ENCODE assay signal across 27 cellular contexts in the genomic region with DNA sequence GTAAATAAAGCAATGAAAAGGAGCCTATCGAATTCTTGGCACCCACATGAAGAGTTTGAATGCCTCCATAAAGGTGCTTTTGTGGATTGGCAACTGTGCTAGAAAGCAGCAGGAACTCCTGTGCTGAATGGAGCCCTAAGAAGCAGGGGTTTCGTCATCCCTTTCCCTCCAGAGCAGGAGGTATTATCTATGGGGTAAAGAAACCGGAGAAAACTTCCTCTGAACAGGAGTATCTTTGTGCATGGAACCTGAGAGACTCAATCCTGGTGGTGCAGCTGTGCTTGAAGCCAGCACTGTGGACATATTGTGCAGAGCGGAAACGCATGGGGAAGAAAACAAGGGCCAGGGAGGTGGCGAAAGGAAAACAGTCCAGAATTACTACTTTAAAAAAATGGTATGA.
DNase-seq lines count a peak whose midpoint lies in the region; ATAC-seq and TF ChIP-seq lines count a peak whose summit lies in the region.
"Had no signal": no experiment of that assay in that cellular context is flagged by ENCODE, and none has a peak within 500 bp of the region (broad histone marks: within the 10 kb centered on the region; RNA-seq: fewer than 3 reads in every experiment).

No MANE protein-coding gene starts in this region.

- peaks cover 16% of the 10 kb centered on the region for H3K36me3 Mint-ChIP-seq in glutamatergic neuron (ENCODE audit: unreplicated experiment)
- peaks cover 14% of the 10 kb centered on the region for H3K36me3 Mint-ChIP-seq in osteocyte (ENCODE audit: unreplicated experiment)
- H3K36me3 Mint-ChIP-seq: naive thymus-derived CD8-positive, alpha-beta T cell had no signal

- no peaks in the 10 kb centered on the region for H3K27me3 ChIP-seq in stomach
- H3K27me3 ChIP-seq: ascending aorta, upper lobe of left lung had no signal

- TF ChIP-seq CTCF in glutamatergic neuron (IDR thresholded peaks at IDR 0.05; ENCODE audit: partially characterized antibody, unreplicated experiment) = no peak
- TF ChIP-seq CTCF in osteocyte (IDR thresholded peaks at IDR 0.05) = no peak
- TF ChIP-seq CTCF in stomach (IDR thresholded peaks at IDR 0.05) = no peak

- ATAC-seq in HG02970 (IDR thresholded peaks at IDR 0.05; ENCODE audit: low FRiP score, unreplicated experiment) = no peak
- ATAC-seq: activated CD8-positive, alpha-beta memory T cell treated with anti-CD3 and anti-CD28 coated beads, Interleukin-2, amount 10 ng/mL, durations not matched to agents 7 days and 5 days; activated naive CD4-positive, alpha-beta T cell treated with anti-CD3 and anti-CD28 coated beads, Interleukin-2, amount 50 U/mL, for 72 hours; left cardiac atrium; naive thymus-derived CD8-positive, alpha-beta T cell had no signal

- TF ChIP-seq POLR2A in stomach (IDR thresholded peaks at IDR 0.05) = no peak

- peak overlapping the region; percentile 35 for H3K27ac Mint-ChIP-seq in glutamatergic neuron (ENCODE audit: unreplicated experiment)
- peak overlapping the region; percentile 79 for H3K27ac Mint-ChIP-seq in osteocyte (ENCODE audit: unreplicated experiment)
- H3K27ac Mint-ChIP-seq: activated CD8-positive, alpha-beta memory T cell treated with anti-CD3 and anti-CD28 coated beads, Interleukin-2, amount 10 ng/mL, durations not matched to agents 7 days and 5 days; activated T-helper 1 cell treated with anti-CD3 and anti-CD28 coated beads, Interleukin-12 subunit alpha, Interleukin-12 subunit beta, Interleukin-2, Interleukin-4 antibody, amounts not matched to agents 30 ng/mL and 10 ng/mL and 1 ng/mL, durations not matched to agents 14 hours and 24 hours and 36 hours had no signal

- H3K27me3 Mint-ChIP-seq in glutamatergic neuron (ENCODE audit: unreplicated experiment) = no peaks in the 10 kb centered on the region
- H3K27me3 Mint-ChIP-seq in osteocyte (ENCODE audit: unreplicated experiment) = no peaks in the 10 kb centered on the region
- H3K27me3 Mint-ChIP-seq: naive thymus-derived CD8-positive, alpha-beta T cell had no signal

- DNase-seq in NCI-H2081 (lab: John Stamatoyannopoulos, UW) (peak; percentile 28 to 74), NCI-H2081 treated with DMSO at 0.1 percent for 48 hours (lab: John Stamatoyannopoulos, UW) (no peak), NCI-H69 (lab: John Stamatoyannopoulos, UW) (peak; percentile 66), glutamatergic neuron (no peak), osteocyte (ENCODE audit: extremely low spot score, unreplicated experiment) (no peak), NCI-H748 (lab: John Stamatoyannopoulos, UW; ENCODE audit: unreplicated experiment) (no peak), stomach (no peak)
- DNase-seq: activated CD4-positive, alpha-beta T cell treated with anti-CD3 and anti-CD28 coated beads for 48 hours; activated CD8-positive, alpha-beta memory T cell treated with anti-CD3 and anti-CD28 coated beads, Interleukin-2, amount 10 ng/mL, durations not matched to agents 7 days and 5 days; COR-L47; DMS79; Kasumi-1; left cardiac atrium; naive thymus-derived CD8-positive, alpha-beta T cell; NCI-H1092 treated with DMSO at 0.1 percent for 48 hours; NCI-H2171; NCI-H82; PC-9; posterior cingulate gyrus; SHP77 treated with DMSO at 0.1 percent for 48 hours; stimulated activated CD8-positive, alpha-beta memory T cell treated with anti-CD3 and anti-CD28 coated beads, Interleukin-4, amount 100 ng/mL, for 48 hours; upper lobe of left lung had no signal

- peaks cover 0 to 19% (median 4%) of the 10 kb centered on the region in 4 donors for H3K36me3 ChIP-seq in stomach
- H3K36me3 ChIP-seq: ascending aorta had no signal

- no peak for TF ChIP-seq EP300 in stomach (IDR thresholded peaks at IDR 0.05)

- WGBS in stomach, 5 donors = 60 to 74% (median 65%) methylated on average over 6 of the region's 6 CpGs

- peaks cover 5 to 35% (median 16%) of the 10 kb centered on the region in 4 donors for H3K4me1 ChIP-seq in stomach
- H3K4me1 ChIP-seq: upper lobe of left lung had no signal

- peaks cover 32% of the 10 kb centered on the region for H3K4me1 Mint-ChIP-seq in glutamatergic neuron (ENCODE audit: low read depth, unreplicated experiment)
- H3K4me1 Mint-ChIP-seq in osteocyte (ENCODE audit: unreplicated experiment) = peaks cover 67% of the 10 kb centered on the region

- no peaks in the 10 kb centered on the region for H3K9me3 ChIP-seq in stomach
- H3K9me3 ChIP-seq: ascending aorta, upper lobe of left lung had no signal

- H3K4me3 Mint-ChIP-seq in glutamatergic neuron (ENCODE audit: unreplicated experiment) = no peak overlapping the region
- H3K4me3 Mint-ChIP-seq in osteocyte (ENCODE audit: unreplicated experiment) = no peak overlapping the region
- H3K4me3 Mint-ChIP-seq: activated CD8-positive, alpha-beta memory T cell treated with anti-CD3 and anti-CD28 coated beads, Interleukin-2, amount 10 ng/mL, durations not matched to agents 7 days and 5 days; activated T-helper 1 cell treated with anti-CD3 and anti-CD28 coated beads, Interleukin-12 subunit alpha, Interleukin-12 subunit beta, Interleukin-2, Interleukin-4 antibody, amounts not matched to agents 30 ng/mL and 10 ng/mL and 1 ng/mL, durations not matched to agents 14 hours and 24 hours and 36 hours; naive thymus-derived CD8-positive, alpha-beta T cell had no signal

- no peak overlapping the region for H3K4me3 ChIP-seq in stomach
- H3K4me3 ChIP-seq: ascending aorta, PC-9, upper lobe of left lung had no signal

- H3K27ac ChIP-seq in stomach = no peak overlapping the region
- H3K27ac ChIP-seq: 22Rv1, ascending aorta, PC-9, upper lobe of left lung had no signal

- intact Hi-C loops in stomach (cut with DNase I; ENCODE audit: low total_unique reads) = no loop called here

- H3K9me3 Mint-ChIP-seq in glutamatergic neuron (ENCODE audit: unreplicated experiment) (peaks cover 5% of the 10 kb centered on the region), osteocyte (ENCODE audit: unreplicated experiment) (no peaks in the 10 kb centered on the region)
- H3K9me3 Mint-ChIP-seq: activated T-helper 1 cell treated with anti-CD3 and anti-CD28 coated beads, Interleukin-12 subunit alpha, Interleukin-12 subunit beta, Interleukin-2, Interleukin-4 antibody, amounts not matched to agents 30 ng/mL and 10 ng/mL and 1 ng/mL, durations not matched to agents 14 hours and 24 hours and 36 hours had no signal

Comparison
In these comparisons a context has a peak if more than half of its experiments do, and no peak if none do; other contexts are left out.
1. DNase-seq: peak in NCI-H2081 (2 of 2) and NCI-H69 (single experiment); none in NCI-H2081 treated with DMSO at 0.1 percent for 48 hours (single experiment), glutamatergic neuron (single experiment), osteocyte (single experiment), NCI-H748 (single experiment) and stomach (single experiment).